In genomic region chr6:136782021-136782770, GRCh38 we compare ENCODE assay signal across 10 cellular contexts. TPM values are rescaled to one million over a fixed set of nuclear protein-coding genes. Genes with fewer than 3 reads are reported as not detected.
A peak's percentile ranks its signal among the peaks of the same experiment; 100 is the strongest.
DNase-seq lines count a peak whose midpoint lies in the region; ATAC-seq and TF ChIP-seq lines count a peak whose summit lies in the region.
"Had no signal": no experiment of that assay in that cellular context is flagged by ENCODE, and none has a peak within 500 bp of the region (broad histone marks: within the 10 kb centered on the region; RNA-seq: fewer than 3 reads in every experiment).

No MANE protein-coding gene starts in this region.

- no peaks in the 10 kb centered on the region for H3K27me3 Mint-ChIP-seq in effector memory CD8-positive, alpha-beta T cell

- no peak for TF ChIP-seq CTCF in RWPE1 (conservative IDR thresholded peaks at IDR 0.05; ENCODE audit: low read depth)

- CTCF ChIA-PET in RWPE1 (lab: Yijun Ruan, JAX) = interaction anchor here (0.6 kb wide), 1 partner anchor 1516 kb away, joined by 7 read pairs; no protein-coding TSS in a partner anchor

- DNase-seq in NOMO-1 (lab: John Stamatoyannopoulos, UW; ENCODE audit: unreplicated experiment in 2 of 2) (peak; percentile 33 to 76), NOMO-1 treated with dmso at 0.1 percent for 144 hours (lab: John Stamatoyannopoulos, UW; ENCODE audit: unreplicated experiment) (no peak), RWPE1 (ENCODE audit: low spot score) (peak; percentile 62), renal cortical epithelial cell (ENCODE audit: low read depth) (peak; percentile 77), HuH-7 (ENCODE audit: low spot score) (no peak), NCI-H146 treated with DMSO at 0.1 percent for 48 hours (lab: John Stamatoyannopoulos, UW; ENCODE audit: unreplicated experiment) (no peak)
- no peak for DNase-seq in effector memory CD8-positive, alpha-beta T cell

- H3K36me3 Mint-ChIP-seq in effector memory CD8-positive, alpha-beta T cell (ENCODE audit: insufficient read depth) = peaks cover 21% of the 10 kb centered on the region

- H3K27ac ChIP-seq in RWPE1 = no peak overlapping the region
- H3K27ac ChIP-seq: 22Rv1, hepatocyte had no signal

- H3K4me1 Mint-ChIP-seq in effector memory CD8-positive, alpha-beta T cell (ENCODE audit: low read depth in 2 of 2) = peaks cover 48 to 50% of the 10 kb centered on the region in 2 donors

- no peaks in the 10 kb centered on the region for H3K9me3 Mint-ChIP-seq in effector memory CD8-positive, alpha-beta T cell

- POLR2A ChIA-PET in RWPE1 (lab: Yijun Ruan, JAX; ENCODE audit: low non-redundant PET) = no interaction called here

- H3K27ac Mint-ChIP-seq in effector memory CD8-positive, alpha-beta T cell = peak overlapping the region; percentile 77 to 78

- peak overlapping the region; percentile 10 to 88 for H3K4me3 Mint-ChIP-seq in effector memory CD8-positive, alpha-beta T cell

- peak; percentile 31 for ATAC-seq in effector memory CD8-positive, alpha-beta T cell (replicated peaks)
- no peak for ATAC-seq in HG02970 (IDR thresholded peaks at IDR 0.05; ENCODE audit: low FRiP score, unreplicated experiment)

RNA-seq across cellular contexts. Expression of gene MAP3K5, which starts 10.1 kb away (rescaled TPM):
- total RNA-seq in renal cortical epithelial cell = 21.6 and 21.7 TPM in 2 replicates

RNA-seq across cellular contexts. Expression of gene PEX7, which starts 40.2 kb away (rescaled TPM):
- total RNA-seq in renal cortical epithelial cell = 12.3 and 15.2 TPM in 2 replicates

Comparison
In these comparisons a context has a peak if more than half of its experiments do, and no peak if none do; other contexts are left out.
1. DNase-seq: peak in NOMO-1 (2 of 2), RWPE1 (single experiment) and renal cortical epithelial cell (single experiment); none in NOMO-1 treated with dmso at 0.1 percent for 144 hours (single experiment), effector memory CD8-positive, alpha-beta T cell (0 of 3), HuH-7 (single experiment) and NCI-H146 treated with DMSO at 0.1 percent for 48 hours (single experiment).